8 cellular contexts compared by ENCODE assay signal in genomic region chr7:18494821-18495408, GRCh38.
DNase-seq lines count a peak whose midpoint lies in the region; ATAC-seq and TF ChIP-seq lines count a peak whose summit lies in the region.

No MANE protein-coding gene starts in this region.

- peak; percentile 38 for ATAC-seq in GM19023 (IDR thresholded peaks at IDR 0.05; ENCODE audit: unreplicated experiment)
- peak; percentile 43 for ATAC-seq in HG03439 (IDR thresholded peaks at IDR 0.05; ENCODE audit: unreplicated experiment)
- ATAC-seq in GM18520 (IDR thresholded peaks at IDR 0.05; ENCODE audit: unreplicated experiment): no peak

- H3K4me1 ChIP-seq in iPS-18a (ENCODE audit: control insufficient read depth, low read depth, low read length): peaks cover 37% of the 10 kb centered on the region
- peaks cover 0 to 32% (median 12%) of the 10 kb centered on the region in 5 donors for H3K4me1 ChIP-seq in subcutaneous abdominal adipose tissue (ENCODE audit: control insufficient read depth in 5 of 5, insufficient read depth in 5 of 5, low read length in 5 of 5)

- no peaks in the 10 kb centered on the region for H3K27me3 ChIP-seq in iPS-18a (ENCODE audit: control insufficient read depth, insufficient read depth, low read length)
- H3K27me3 ChIP-seq in subcutaneous abdominal adipose tissue (ENCODE audit: control insufficient read depth in 5 of 5, insufficient read depth in 4 of 5, low read length in 5 of 5): no peaks in the 10 kb centered on the region

- peak overlapping the region; percentile 91 for H3K9ac ChIP-seq in iPS-18a (ENCODE audit: low read length)
- H3K9ac ChIP-seq in subcutaneous abdominal adipose tissue (ENCODE audit: low read length in 5 of 5): no peak overlapping the region

- H3K9me3 ChIP-seq in iPS-18a (ENCODE audit: control insufficient read depth, low read depth, low read length) (no peaks in the 10 kb centered on the region), subcutaneous abdominal adipose tissue (ENCODE audit: control insufficient read depth in 5 of 5, low read length in 5 of 5) (no peaks in the 10 kb centered on the region)

- H3K36me3 ChIP-seq in iPS-18a (ENCODE audit: control insufficient read depth, low read depth, low read length) (no peaks in the 10 kb centered on the region), subcutaneous abdominal adipose tissue (ENCODE audit: control insufficient read depth in 5 of 5, insufficient read depth in 5 of 5, low read length in 5 of 5) (no peaks in the 10 kb centered on the region)

- H3K4me3 ChIP-seq in AG09309 (ENCODE audit: control insufficient read depth, low read depth, low read length) (peak overlapping the region; percentile 14; the same call in 1 of the 2 replicates), iPS-18a (ENCODE audit: low read length) (peak overlapping the region; percentile 84), subcutaneous abdominal adipose tissue (ENCODE audit: low read depth in 1 of 5, low read length in 5 of 5) (peak overlapping the region in 3 of 5 donors; percentile 61 to 71 (median 68))

- H3K27ac ChIP-seq in iPS-18a (ENCODE audit: low read length) (peak overlapping the region; percentile 92), subcutaneous abdominal adipose tissue (ENCODE audit: low read depth, low read length) (peak overlapping the region; percentile 14)

- no peak for TF ChIP-seq CTCF in AG09309 (IDR thresholded peaks at IDR 0.05; ENCODE audit: control insufficient read depth, insufficient read depth, low read depth, low read length, missing control alignments)

- DNase-seq in AG09309 (ENCODE audit: low read depth): no peak
- DNase-seq in activated T-cell treated with anti-CD3 and anti-CD28 coated beads, Interleukin-2, amount 50 U/mL, for 48 hours: peak; percentile 17 to 18
- DNase-seq in stimulated activated naive CD4-positive, alpha-beta T cell (lab: John Stamatoyannopoulos, UW): no peak

Comparison
In these comparisons a context has a peak if more than half of its experiments do, and no peak if none do; other contexts are left out.
1. DNase-seq: peak in activated T-cell treated with anti-CD3 and anti-CD28 coated beads, Interleukin-2, amount 50 U/mL, for 48 hours (2 of 2); none in AG09309 (single experiment) and stimulated activated naive CD4-positive, alpha-beta T cell (0 of 6).
2. H3K4me3 ChIP-seq: peak in every context shown above with its lines; median percentile 84 in iPS-18a; 68 in subcutaneous abdominal adipose tissue; 14 in AG09309.